8 cellular contexts compared by ENCODE assay signal in genomic region chr1:67431869-67432578, GRCh38. TPM values are rescaled to one million over a fixed set of nuclear protein-coding genes. Genes with fewer than 3 reads are reported as not detected.
A peak's percentile ranks its signal among the peaks of the same experiment; 100 is the strongest.
DNase-seq lines count a peak whose midpoint lies in the region; ATAC-seq and TF ChIP-seq lines count a peak whose summit lies in the region.

No MANE protein-coding gene starts in this region.

- H4K20me1 ChIP-seq in IMR-90 (ENCODE audit: insufficient read depth, low read length) = peaks cover 27% of the 10 kb centered on the region
- H4K20me1 ChIP-seq in Karpas-422 (ENCODE audit: insufficient read depth, low read depth, low read length) = peaks cover 27% of the 10 kb centered on the region

- H3K9ac ChIP-seq in IMR-90 (ENCODE audit: low read depth, low read length) (no peak overlapping the region), adipocyte (ENCODE audit: low read length) (peak overlapping the region; percentile 95), Karpas-422 (ENCODE audit: low read length) (no peak overlapping the region)

- H3K27me3 Mint-ChIP-seq in Caco-2 (ENCODE audit: insufficient read depth, unreplicated experiment) (no peaks in the 10 kb centered on the region), natural killer cell (ENCODE audit: low read depth in 2 of 2) (peaks cover 2 to 7% of the 10 kb centered on the region in 2 donors)

- H3K36me3 ChIP-seq in Caco-2 (ENCODE audit: control insufficient read depth, insufficient read depth, low read length) (no peaks in the 10 kb centered on the region), IMR-90 (ENCODE audit: control insufficient read depth, insufficient read depth, low read length) (peaks cover 5% of the 10 kb centered on the region; the same call in 1 of the 2 replicates), adipocyte (ENCODE audit: control insufficient read depth, insufficient read depth, low read length, severe bottlenecking) (no peaks in the 10 kb centered on the region), Karpas-422 (ENCODE audit: insufficient read depth, low read length) (peaks cover 27% of the 10 kb centered on the region), upper lobe of right lung (no peaks in the 10 kb centered on the region)

- no peak overlapping the region for H3K18ac ChIP-seq in IMR-90 (ENCODE audit: low read depth, low read length)

- in situ Hi-C loops in IMR-90 (cut with MboI; ENCODE audit: low sequenced_read_pairs) = no loop called here

- no peak overlapping the region for H3K14ac ChIP-seq in IMR-90 (replicated peaks; ENCODE audit: low read depth, low read length)

- H3K36me3 Mint-ChIP-seq in Caco-2 (ENCODE audit: insufficient read depth, unreplicated experiment) = peaks cover 36% of the 10 kb centered on the region
- H3K36me3 Mint-ChIP-seq in natural killer cell = no peaks in the 10 kb centered on the region

- BruUV-seq in Caco-2 (replicated peaks; lab: Mats Ljungman, UMichigan) (no TSS peak), IMR-90 (replicated peaks; lab: Mats Ljungman, UMichigan) (no TSS peak)

- H2BK5ac ChIP-seq in IMR-90 (ENCODE audit: low read depth, low read length, poor library complexity, severe bottlenecking) = no peak overlapping the region

- H2BK15ac ChIP-seq in IMR-90 (ENCODE audit: low read depth, low read length) = no peak overlapping the region

- H4K91ac ChIP-seq in IMR-90 (ENCODE audit: insufficient read depth, low read depth, low read length) = no peak overlapping the region

- H3K9me3 ChIP-seq in Caco-2 (no peaks in the 10 kb centered on the region), IMR-90 (ENCODE audit: control insufficient read depth, insufficient read depth, low read length) (no peaks in the 10 kb centered on the region), adipocyte (ENCODE audit: control insufficient read depth, low read length) (no peaks in the 10 kb centered on the region), Karpas-422 (ENCODE audit: low read length) (no peaks in the 10 kb centered on the region), upper lobe of right lung (no peaks in the 10 kb centered on the region)

- H3K4me2 ChIP-seq in IMR-90 (ENCODE audit: low read depth, low read length) (peak overlapping the region; percentile 26; the same call in 1 of the 2 replicates), Karpas-422 (ENCODE audit: low read depth, low read length, poor library complexity, severe bottlenecking) (no peak overlapping the region)

- H3K27ac Mint-ChIP-seq in Caco-2 (ENCODE audit: unreplicated experiment) (peak overlapping the region; percentile 31), natural killer cell (peak overlapping the region; percentile 63 to 99)

- no peaks in the 10 kb centered on the region for H3K9me2 ChIP-seq in Karpas-422 (replicated peaks; ENCODE audit: insufficient read depth, low read length)

- no peaks in the 10 kb centered on the region for H3K79me1 ChIP-seq in IMR-90 (ENCODE audit: low read depth in 1 of 2, low read length in 2 of 2)

- H3K9me3 Mint-ChIP-seq in Caco-2 (ENCODE audit: unreplicated experiment) = no peaks in the 10 kb centered on the region
- H3K9me3 Mint-ChIP-seq in natural killer cell = no peaks in the 10 kb centered on the region

- no peak overlapping the region for H3K56ac ChIP-seq in IMR-90 (ENCODE audit: extremely low read depth, insufficient read depth, low read length)

- H3K4me3 ChIP-seq in Caco-2 (ENCODE audit: low read depth, low read length) (peak overlapping the region; percentile 70), IMR-90 (ENCODE audit: insufficient read depth, low read depth, low read length) (no peak overlapping the region), adipocyte (ENCODE audit: low read length) (peak overlapping the region; percentile 97), Karpas-422 (ENCODE audit: low read length) (no peak overlapping the region), upper lobe of right lung (no peak overlapping the region)

- no peak overlapping the region for H2AK9ac ChIP-seq in IMR-90 (replicated peaks; ENCODE audit: low read depth, low read length, poor library complexity)

- no peak overlapping the region for H4K8ac ChIP-seq in IMR-90 (ENCODE audit: low read depth in 2 of 2, low read length in 2 of 2)

- H3K79me2 ChIP-seq in Karpas-422 (ENCODE audit: low read length) = peaks cover 32% of the 10 kb centered on the region

- dilution Hi-C loops in IMR-90 (cut with HindIII; ENCODE audit: low sequenced_read_pairs, unreplicated experiment) = no loop called here

- no peak overlapping the region for H3K27ac ChIP-seq in IMR-90 (ENCODE audit: insufficient read depth, low read length)
- no peak overlapping the region for H3K27ac ChIP-seq in Karpas-422 (ENCODE audit: low read length)
- no peak overlapping the region for H3K27ac ChIP-seq in upper lobe of right lung

- DNase-seq in Caco-2 (no peak), IMR-90 (no peak), adipocyte (ENCODE audit: low read depth) (no peak), natural killer cell (no peak), Karpas-422 (no peak), upper lobe of right lung (no peak)

- H3K23ac ChIP-seq in IMR-90 (ENCODE audit: low read depth, low read length) = no peak overlapping the region

- H3K4me1 Mint-ChIP-seq in Caco-2 (ENCODE audit: low read depth, unreplicated experiment) (peaks cover 8% of the 10 kb centered on the region), natural killer cell (peaks cover 46 to 47% of the 10 kb centered on the region in 2 donors)

- WGBS in IMR-90 (ENCODE audit: extremely low coverage in 2 of 2, insufficient read length in 1 of 2), 2 experiments = 13% methylated on average over 1 of the region's 8 CpGs; no CpG with 5 or more reads in 1 of the 2 experiments

- intact Hi-C loops in Caco-2 (cut with micrococcal nuclease; ENCODE audit: unreplicated experiment) (loop anchor here (1.0 to 2.0 kb wide), 2 partner anchors 57 to 69 kb away; no protein-coding TSS in a partner anchor), IMR-90 (cut with micrococcal nuclease) (loop anchor here (2.0 kb wide), 1 partner anchor 85 kb away; no protein-coding TSS in a partner anchor), natural killer cell (cut with micrococcal nuclease) (loop anchor here (1.0 to 10.0 kb wide), 4 partner anchors 68 to 497 kb away; no protein-coding TSS in a partner anchor), upper lobe of right lung (cut with DNase I) (no loop called here)

- ATAC-seq in IMR-90 (ENCODE audit: low read depth) = no peak
- ATAC-seq in natural killer cell = no peak
- no peak for ATAC-seq in GM18505 (IDR thresholded peaks at IDR 0.05; ENCODE audit: unreplicated experiment)
- ATAC-seq in upper lobe of right lung = no peak
- no peak for ATAC-seq in GM19351 (IDR thresholded peaks at IDR 0.05; ENCODE audit: unreplicated experiment)

- H2BK20ac ChIP-seq in IMR-90 (ENCODE audit: low read depth, low read length) = no peak overlapping the region

- POLR2A ChIA-PET in Caco-2 (lab: Charles Lee) (interaction anchor here (0.6 kb wide), 1 partner anchor 508 kb away, joined by 3 read pairs; the partner anchor contains the start of gene DNAI4), IMR-90 (lab: Charles Lee; ENCODE audit: unreplicated experiment) (no interaction called here)

- H3K27me3 ChIP-seq in Caco-2 (replicated peaks; ENCODE audit: control insufficient read depth, insufficient read depth, low read length) (no peaks in the 10 kb centered on the region), IMR-90 (ENCODE audit: control insufficient read depth, insufficient read depth, low read length) (no peaks in the 10 kb centered on the region), adipocyte (replicated peaks; ENCODE audit: control insufficient read depth, insufficient read depth, low read length) (no peaks in the 10 kb centered on the region), Karpas-422 (ENCODE audit: low read length) (no peaks in the 10 kb centered on the region), upper lobe of right lung (no peaks in the 10 kb centered on the region)

- H2AK5ac ChIP-seq in IMR-90 (ENCODE audit: low read depth, low read length) = no peak overlapping the region

- CTCF ChIA-PET in Caco-2 (lab: Charles Lee) (interaction anchor here (0.6 kb wide), 1 partner anchor 61 kb away, joined by 10 read pairs; no protein-coding TSS in a partner anchor), IMR-90 (lab: Yijun Ruan, JAX) (interaction anchor here (0.5 kb wide), 2 partner anchors 86 to 198 kb away, joined by 3 read pairs; no protein-coding TSS in a partner anchor)

- H3K4me3 Mint-ChIP-seq in Caco-2 (ENCODE audit: unreplicated experiment) (peak overlapping the region; percentile 100), natural killer cell (peak overlapping the region; percentile 100)

- H3K4me1 ChIP-seq in Caco-2 (no peaks in the 10 kb centered on the region; the same call in 1 of the 2 replicates), IMR-90 (ENCODE audit: control insufficient read depth, insufficient read depth, low read length) (no peaks in the 10 kb centered on the region), adipocyte (ENCODE audit: control insufficient read depth, insufficient read depth, low read length) (peaks cover 20% of the 10 kb centered on the region), Karpas-422 (ENCODE audit: low read length) (peaks cover 38% of the 10 kb centered on the region), upper lobe of right lung (peaks cover 14% of the 10 kb centered on the region)

- H2AFZ ChIP-seq in IMR-90 (replicated peaks; ENCODE audit: low read length, poor library complexity) (peak overlapping the region; percentile 45), Karpas-422 (ENCODE audit: low read length) (no peak overlapping the region)

- no peak for TF ChIP-seq RAD21 in IMR-90 (IDR thresholded peaks at IDR 0.05; ENCODE audit: low read length)

- H3K4ac ChIP-seq in IMR-90 (ENCODE audit: low read depth, low read length) = no peak overlapping the region

- no peaks in the 10 kb centered on the region for H3K9me1 ChIP-seq in IMR-90 (ENCODE audit: insufficient read depth, low read length)

- no peak for TF ChIP-seq POLR2A in IMR-90 (IDR thresholded peaks at IDR 0.05; ENCODE audit: low read depth, low read length)
- no peak for TF ChIP-seq POLR2A in GM18505 (IDR thresholded peaks at IDR 0.05; ENCODE audit: borderline replicate concordance, extremely low read depth, insufficient read depth, insufficient read length)

- TF ChIP-seq CTCF in Caco-2 (IDR thresholded peaks at IDR 0.05; ENCODE audit: insufficient read depth in 1 of 2, low read depth in 1 of 2, low read length in 1 of 2, severe bottlenecking in 1 of 2, unreplicated experiment in 1 of 2) = no peak
- TF ChIP-seq CTCF in IMR-90 (conservative IDR thresholded peaks at IDR 0.05; ENCODE audit: low read depth, low read length) = no peak
- TF ChIP-seq CTCF in natural killer cell (IDR thresholded peaks at IDR 0.05) = no peak
- TF ChIP-seq CTCF in upper lobe of right lung (IDR thresholded peaks at IDR 0.05) = no peak

- no peak overlapping the region for H4K5ac ChIP-seq in IMR-90 (ENCODE audit: low read depth, low read length)

- no peak overlapping the region for H2BK120ac ChIP-seq in IMR-90 (ENCODE audit: low read depth, low read length)

TF ChIP-seq in IMR-90, 13 proteins besides CTCF, POLR2A, EP300 and RAD21 (continues in another document):
- no peak for TF ChIP-seq RFX5 (IDR thresholded peaks at IDR 0.05; ENCODE audit: low read depth, low read length)

RNA-seq across cellular contexts. Expression of gene SERBP1, which starts 1.8 kb away (rescaled TPM):
- total RNA-seq in Caco-2 (2022) = 182 and 192 TPM in 2 replicates
- total RNA-seq in IMR-90 (2012; rRNA removed) = 94.1 and 240 TPM in 2 replicates
- 153 TPM in 2 replicates for polyA plus RNA-seq in IMR-90 (2012; rRNA removed)
- polyA plus RNA-seq in IMR-90 (2012; cell fraction: cytosol; rRNA removed) = 65.9 and 68.8 TPM in 2 replicates
- 22.2 and 52.1 TPM in 2 replicates for polyA plus RNA-seq in IMR-90 (2012; cell fraction: nucleus; rRNA removed; ENCODE audit: low replicate concordance)
- 100 to 1,000 TPM; 137 to 183 (median 149) TPM for total RNA-seq in natural killer cell
- total RNA-seq in Karpas-422 (2014; rRNA removed; shearing (Covaris generic); ENCODE audit: low replicate concordance) = 156 and 291 TPM in 2 replicates
- total RNA-seq in upper lobe of right lung = 137 TPM

Comparison
In these comparisons a context has a peak if more than half of its experiments do, and no peak if none do; other contexts are left out.
1. H3K4me3 ChIP-seq: peak in Caco-2 (single experiment) and adipocyte (single experiment); none in IMR-90 (single experiment), Karpas-422 (single experiment) and upper lobe of right lung (single experiment).